Comparison of ENCODE assay signal across 29 cellular contexts in the genomic region with DNA sequence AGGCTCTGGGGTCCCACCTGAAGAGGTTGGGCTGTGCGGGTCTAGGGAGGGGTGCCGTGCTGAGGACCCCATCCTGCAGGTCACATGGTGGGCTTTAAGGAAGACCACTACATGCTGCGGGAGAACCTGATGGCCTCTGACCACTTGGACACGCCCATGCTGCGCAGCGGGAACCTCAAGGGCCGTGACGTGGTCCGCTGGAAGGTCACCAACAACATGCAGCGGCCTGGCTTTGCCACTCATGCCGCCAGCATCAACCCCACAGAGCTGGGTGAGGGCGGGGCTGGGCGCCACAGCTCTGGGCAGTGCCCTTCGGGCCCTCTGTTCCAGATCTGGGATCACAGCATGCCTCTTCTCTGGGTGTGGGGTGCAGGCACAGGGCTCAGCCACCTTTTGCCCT.
"Had no signal": no experiment of that assay in that cellular context is flagged by ENCODE, and none has a peak within 500 bp of the region (broad histone marks: within the 10 kb centered on the region; RNA-seq: fewer than 3 reads in every experiment).

No MANE protein-coding gene starts in this region.

- H3K4me2 ChIP-seq: neural progenitor cell had no signal

- H3K4me3 ChIP-seq: esophagus squamous epithelium, heart right ventricle, left ventricle myocardium inferior, lung, neural progenitor cell, prostate gland, skin epidermis, spleen, testis, tibial artery, upper lobe of left lung had no signal

- H3K9me3 ChIP-seq: esophagus squamous epithelium, heart right ventricle, left ventricle myocardium inferior, prostate gland, spleen, testis, tibial artery, upper lobe of left lung had no signal

- DNase-seq: cortex of kidney; effector memory CD8-positive, alpha-beta T cell; erythroblast; esophagus squamous epithelium; foreskin melanocyte; glutamatergic neuron; heart right ventricle; hippocampal formation; left cardiac atrium; left ventricle myocardium inferior; mesenchymal stem cell; midbrain; naive thymus-derived CD4-positive, alpha-beta T cell; nucleus accumbens; right cardiac atrium; spleen; stimulated activated CD4-positive, alpha-beta T cell treated with anti-CD3 and anti-CD28 coated beads, Interleukin-4, amount 100 ng/mL, for 4 hours; stimulated activated naive CD8-positive, alpha-beta T cell treated with anti-CD3 and anti-CD28 coated beads, Interleukin-15, Interleukin-2, amounts not matched to agents 100 U/mL and 50 U/mL, for 24 hours; substantia nigra; testis had no signal

- H3K36me3 ChIP-seq: neural progenitor cell, prostate gland had no signal

- H3K27me3 ChIP-seq: esophagus squamous epithelium, heart right ventricle, neural progenitor cell, spleen, testis, upper lobe of left lung had no signal

- H3K27ac ChIP-seq: esophagus squamous epithelium, heart right ventricle, left ventricle myocardium inferior, neural progenitor cell, prostate gland, skin epidermis, spleen, testis, tibial artery, upper lobe of left lung had no signal

- FAIRE-seq: endometrium, islet of Langerhans had no signal

- ATAC-seq: effector memory CD8-positive, alpha-beta T cell; heart right ventricle; left cardiac atrium; naive thymus-derived CD4-positive, alpha-beta T cell; right cardiac atrium; stimulated activated memory B cell treated with anti-CD40 and anti-IgM and Interleukin-4, amounts not matched to agents 10 μg/mL and 1 μg/mL and 100 μg/mL, for 72 hours; stimulated activated naive CD8-positive, alpha-beta T cell treated with anti-CD3 and anti-CD28 coated beads, Interleukin-15, Interleukin-2, amounts not matched to agents 100 U/mL and 50 U/mL, for 24 hours had no signal

- H3K4me1 ChIP-seq: left ventricle myocardium inferior, neural progenitor cell, prostate gland, testis, tibial artery had no signal
